In the genomic region with DNA sequence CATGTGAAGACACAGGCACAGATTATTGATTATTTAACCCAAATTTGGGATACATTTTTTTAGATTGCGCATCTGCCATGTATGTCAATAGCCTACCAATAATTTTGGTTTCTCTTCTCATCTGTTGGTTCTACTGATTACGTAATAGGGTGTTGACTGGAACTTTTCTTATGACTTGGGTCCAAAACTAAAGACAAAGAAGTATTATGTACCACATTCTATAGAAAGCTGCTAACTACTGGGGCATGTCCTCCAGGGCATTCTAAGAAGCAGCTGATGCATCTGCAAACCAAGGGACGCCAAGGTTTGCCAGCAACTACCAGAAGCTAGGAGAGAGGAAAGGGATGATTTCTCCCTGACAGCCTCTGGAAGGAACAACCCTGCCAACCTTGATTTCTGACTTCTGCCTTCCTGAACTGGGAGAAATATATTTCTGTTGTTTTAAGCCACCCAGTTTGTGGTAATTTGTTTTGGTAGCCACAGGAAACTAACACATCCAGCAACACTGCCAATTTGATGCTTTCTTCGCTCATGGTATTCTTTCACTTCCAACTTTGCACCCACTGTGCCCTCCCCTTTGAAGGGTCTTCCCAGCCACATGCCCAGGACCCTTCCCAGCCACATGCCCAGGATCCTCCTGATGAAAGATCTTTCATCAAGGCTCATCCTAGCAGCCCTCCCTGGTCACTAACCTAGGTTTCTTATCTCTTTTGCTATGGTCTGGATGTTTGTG, we compare ENCODE assay signal across 10 cellular contexts. TPM values are rescaled to one million over a fixed set of nuclear protein-coding genes. Genes with fewer than 3 reads are reported as not detected.
DNase-seq lines count a peak whose midpoint lies in the region; ATAC-seq and TF ChIP-seq lines count a peak whose summit lies in the region.
"Had no signal": no experiment of that assay in that cellular context is flagged by ENCODE, and none has a peak within 500 bp of the region (broad histone marks: within the 10 kb centered on the region; RNA-seq: fewer than 3 reads in every experiment).

No MANE protein-coding gene starts in this region.

- H3K36me3 Mint-ChIP-seq in natural killer cell treated with Interleukin-12 subunit alpha and Interleukin-12 subunit beta and Interleukin-15 and Interleukin-18, amount 100 ng/mL, for 72 hours: peaks cover 19% of the 10 kb centered on the region

- H3K27ac Mint-ChIP-seq in natural killer cell treated with Interleukin-12 subunit alpha and Interleukin-12 subunit beta and Interleukin-15 and Interleukin-18, amount 100 ng/mL, for 72 hours: peak overlapping the region; percentile 68 to 71

- peaks cover 20 to 28% of the 10 kb centered on the region in 2 donors for H3K4me1 Mint-ChIP-seq in natural killer cell treated with Interleukin-12 subunit alpha and Interleukin-12 subunit beta and Interleukin-15 and Interleukin-18, amount 100 ng/mL, for 72 hours (ENCODE audit: low read depth in 2 of 2)

- no peaks in the 10 kb centered on the region for H3K4me1 ChIP-seq in ascending aorta

- intact Hi-C loops in ascending aorta (cut with DNase I): no loop called here

- no peak for DNase-seq in natural killer cell treated with Interleukin-12 subunit alpha and Interleukin-12 subunit beta and Interleukin-15 and Interleukin-18, amount 100 ng/mL, for 72 hours (ENCODE audit: low spot score)
- DNase-seq in ecto neural progenitor cell (ENCODE audit: low spot score) (no peak), KG1 (lab: John Stamatoyannopoulos, UW) (no peak), ascending aorta (ENCODE audit: low spot score in 2 of 2) (no peak)
- DNase-seq: DMS79 treated with DMSO at 0.1 percent for 48 hours had no signal

- no peaks in the 10 kb centered on the region for H3K36me3 ChIP-seq in ascending aorta

- no peak for TF ChIP-seq CTCF in ascending aorta (IDR thresholded peaks at IDR 0.05)

- no peaks in the 10 kb centered on the region for H3K27me3 Mint-ChIP-seq in natural killer cell treated with Interleukin-12 subunit alpha and Interleukin-12 subunit beta and Interleukin-15 and Interleukin-18, amount 100 ng/mL, for 72 hours

- no peaks in the 10 kb centered on the region for H3K9me3 ChIP-seq in ascending aorta

- no peaks in the 10 kb centered on the region for H3K27me3 ChIP-seq in ascending aorta

- peak; percentile 43 for ATAC-seq in GM18870 (IDR thresholded peaks at IDR 0.05; ENCODE audit: unreplicated experiment)
- peak; percentile 33 for ATAC-seq in GM21619 (IDR thresholded peaks at IDR 0.05; ENCODE audit: unreplicated experiment)
- peak; percentile 38 for ATAC-seq in HG03565 (IDR thresholded peaks at IDR 0.05; ENCODE audit: unreplicated experiment)
- peak; percentile 64 to 76 for ATAC-seq in natural killer cell treated with Interleukin-12 subunit alpha and Interleukin-12 subunit beta and Interleukin-15 and Interleukin-18, amount 100 ng/mL, for 72 hours

- H3K4me3 Mint-ChIP-seq in natural killer cell treated with Interleukin-12 subunit alpha and Interleukin-12 subunit beta and Interleukin-15 and Interleukin-18, amount 100 ng/mL, for 72 hours: peak overlapping the region; percentile 72

- no peak overlapping the region for H3K4me3 ChIP-seq in ascending aorta

- peaks cover 3% of the 10 kb centered on the region for H3K9me3 Mint-ChIP-seq in natural killer cell treated with Interleukin-12 subunit alpha and Interleukin-12 subunit beta and Interleukin-15 and Interleukin-18, amount 100 ng/mL, for 72 hours

- H3K27ac ChIP-seq in ascending aorta: no peak overlapping the region

RNA-seq across cellular contexts. Expression of a gene that starts 15.9 kb away (rescaled TPM):
- total RNA-seq in natural killer cell treated with Interleukin-12 subunit alpha and Interleukin-12 subunit beta and Interleukin-15 and Interleukin-18, amount 100 ng/mL, for 72 hours: 10 to 100 TPM; 12.6 to 15.5 TPM
- total RNA-seq in ascending aorta: 1.1 TPM

RNA-seq across cellular contexts. Expression of a gene that starts 36.1 kb away (rescaled TPM):
- 1 to 10 TPM; 4.4 to 4.5 TPM for total RNA-seq in natural killer cell treated with Interleukin-12 subunit alpha and Interleukin-12 subunit beta and Interleukin-15 and Interleukin-18, amount 100 ng/mL, for 72 hours
- total RNA-seq in ascending aorta: 0.11 TPM

RNA-seq across cellular contexts. Expression of a gene that starts 37.7 kb away (rescaled TPM):
- not detected for total RNA-seq in natural killer cell treated with Interleukin-12 subunit alpha and Interleukin-12 subunit beta and Interleukin-15 and Interleukin-18, amount 100 ng/mL, for 72 hours
- not detected for total RNA-seq in ascending aorta
- total RNA-seq: activated CD8-positive, alpha-beta memory T cell treated with anti-CD3 and anti-CD28 coated beads for 36 hours; lung microvascular endothelial cell had no signal

RNA-seq across cellular contexts. Expression of a gene that starts 47.1 kb away (rescaled TPM):
- 1 to 10 TPM; 1.7 to 1.9 TPM for total RNA-seq in natural killer cell treated with Interleukin-12 subunit alpha and Interleukin-12 subunit beta and Interleukin-15 and Interleukin-18, amount 100 ng/mL, for 72 hours
- total RNA-seq in ascending aorta: 45.7 TPM
- total RNA-seq: activated CD8-positive, alpha-beta memory T cell treated with anti-CD3 and anti-CD28 coated beads for 36 hours had no signal
